ENCODE assay signal across 8 cellular contexts in the genomic region with DNA sequence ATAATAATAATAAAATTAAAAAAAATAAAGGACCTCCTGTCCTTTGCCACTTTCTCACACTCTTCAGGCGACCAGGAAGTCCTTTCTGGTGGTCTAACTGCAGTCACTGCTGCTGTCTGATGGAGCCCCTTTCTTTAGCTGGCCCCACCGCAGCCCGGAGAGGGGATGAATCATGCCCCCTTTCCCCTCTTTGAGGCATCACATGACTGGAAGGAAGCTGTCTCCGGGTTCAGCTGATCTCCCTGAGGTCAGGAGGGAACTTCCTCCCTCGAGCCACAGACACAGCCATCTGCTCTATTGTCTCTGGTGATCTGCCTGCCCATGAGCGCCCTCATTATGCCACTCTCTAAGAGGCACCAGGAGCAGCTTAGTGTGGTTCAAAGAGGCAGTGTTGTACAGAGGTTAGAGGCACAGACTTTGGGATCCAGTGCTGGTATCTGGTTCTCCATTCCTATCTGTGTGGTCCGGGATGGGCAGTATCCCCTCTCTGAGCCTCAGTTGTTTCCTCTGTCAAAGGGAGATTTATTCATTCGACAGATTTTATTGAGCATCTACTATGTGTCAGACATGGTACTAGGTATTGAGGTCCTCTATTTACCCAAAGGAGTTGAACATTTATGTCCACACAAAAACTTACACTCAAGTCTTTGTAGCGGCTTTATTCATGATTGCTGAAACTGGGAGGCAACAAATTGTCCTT. TPM values are rescaled to one million over a fixed set of nuclear protein-coding genes. Genes with fewer than 3 reads are reported as not detected.
A peak's percentile ranks its signal among the peaks of the same experiment; 100 is the strongest.
DNase-seq lines count a peak whose midpoint lies in the region; ATAC-seq and TF ChIP-seq lines count a peak whose summit lies in the region.

No MANE protein-coding gene starts in this region.

- CTCF ChIA-PET in activated naive CD4-positive, alpha-beta T cell treated with anti-CD3 and anti-CD28 coated beads, Interleukin-2, amount 10 ng/mL, durations not matched to agents 7 days and 5 days (lab: Charles Lee): interaction anchor here (1.0 kb wide), 2 partner anchors 29 to 33 kb away, joined by 3 read pairs; no protein-coding TSS in a partner anchor

- ATAC-seq in HG03039 (IDR thresholded peaks at IDR 0.05; ENCODE audit: unreplicated experiment): peak; percentile 35

- no peaks in the 10 kb centered on the region for H3K27me3 ChIP-seq in mononuclear cell (ENCODE audit: insufficient read depth, low read length)
- H3K27me3 ChIP-seq in stomach: peaks cover 0 to 38% (median 0%) of the 10 kb centered on the region in 3 donors

- peak overlapping the region; percentile 97 for H3K27ac ChIP-seq in SK-N-MC
- peak overlapping the region in 3 of 5 donors; percentile 1 to 81 (median 75) for H3K27ac ChIP-seq in stomach

- H3K36me3 ChIP-seq in SK-N-MC (ENCODE audit: insufficient read depth, low read length): no peaks in the 10 kb centered on the region
- H3K36me3 ChIP-seq in stomach: no peaks in the 10 kb centered on the region

- H3K9ac ChIP-seq in SK-N-MC (ENCODE audit: insufficient read length): peak overlapping the region; percentile 63

- DNase-seq in SK-N-MC (ENCODE audit: low read depth, low spot score) (no peak), stomach (peak; percentile 39), cortex of kidney (lab: John Stamatoyannopoulos, UW) (no peak), NCI-H1417 treated with DMSO at 0.1 percent for 48 hours (lab: John Stamatoyannopoulos, UW) (no peak)
- peak; percentile 68 for DNase-seq in activated naive CD4-positive, alpha-beta T cell treated with anti-CD3 and anti-CD28 coated beads, Interleukin-2, amount 10 ng/mL, durations not matched to agents 7 days and 5 days

- peak overlapping the region; percentile 76 for H3K4me3 Mint-ChIP-seq in activated naive CD4-positive, alpha-beta T cell treated with anti-CD3 and anti-CD28 coated beads, Interleukin-2, amount 10 ng/mL, durations not matched to agents 7 days and 5 days

- TF ChIP-seq EP300 in stomach (IDR thresholded peaks at IDR 0.05): no peak

- H3K36me3 Mint-ChIP-seq in activated naive CD4-positive, alpha-beta T cell treated with anti-CD3 and anti-CD28 coated beads, Interleukin-2, amount 10 ng/mL, durations not matched to agents 7 days and 5 days: peaks cover 37% of the 10 kb centered on the region

- H3K4me3 ChIP-seq in GM12875 (ENCODE audit: low read depth, low read length) (peak overlapping the region; percentile 10), SK-N-MC (no peak overlapping the region), mononuclear cell (ENCODE audit: low read length) (peak overlapping the region; percentile 24), stomach (peak overlapping the region in 1 of 4 donors; percentile 36)

- H3K27ac Mint-ChIP-seq in activated naive CD4-positive, alpha-beta T cell treated with anti-CD3 and anti-CD28 coated beads, Interleukin-2, amount 10 ng/mL, durations not matched to agents 7 days and 5 days: peak overlapping the region; percentile 94

- H3K4me1 ChIP-seq in mononuclear cell (ENCODE audit: insufficient read depth, low read length) (peaks cover 67% of the 10 kb centered on the region), stomach (peaks cover 5 to 29% (median 9%) of the 10 kb centered on the region in 4 donors)

- no peak for TF ChIP-seq POLR2A in stomach (IDR thresholded peaks at IDR 0.05)

- TF ChIP-seq CTCF in GM12875 (IDR thresholded peaks at IDR 0.05; ENCODE audit: borderline replicate concordance, insufficient read depth, low read depth, low read length): 0 out of 2 replicates have a peak, but pooled peaks have one; percentile 11
- TF ChIP-seq CTCF in stomach (IDR thresholded peaks at IDR 0.05): no peak

- H3K9me3 ChIP-seq in SK-N-MC (ENCODE audit: low read depth, low read length) (no peaks in the 10 kb centered on the region), mononuclear cell (ENCODE audit: low read depth, low read length) (no peaks in the 10 kb centered on the region), stomach (no peaks in the 10 kb centered on the region)

- intact Hi-C loops in stomach (cut with DNase I; ENCODE audit: low total_unique reads): no loop called here

- no peaks in the 10 kb centered on the region for H3K27me3 Mint-ChIP-seq in activated naive CD4-positive, alpha-beta T cell treated with anti-CD3 and anti-CD28 coated beads, Interleukin-2, amount 10 ng/mL, durations not matched to agents 7 days and 5 days

- WGBS in stomach, 5 donors: 45 to 60% (median 56%) methylated on average over 9 of the region's 9 CpGs

- H3K9me3 Mint-ChIP-seq in activated naive CD4-positive, alpha-beta T cell treated with anti-CD3 and anti-CD28 coated beads, Interleukin-2, amount 10 ng/mL, durations not matched to agents 7 days and 5 days: no peaks in the 10 kb centered on the region

- peaks cover 64% of the 10 kb centered on the region for H3K4me1 Mint-ChIP-seq in activated naive CD4-positive, alpha-beta T cell treated with anti-CD3 and anti-CD28 coated beads, Interleukin-2, amount 10 ng/mL, durations not matched to agents 7 days and 5 days

RNA-seq across cellular contexts. Expression of gene VAV1, which starts 30.0 kb away (rescaled TPM):
- 46.8 TPM for total RNA-seq in mononuclear cell
- total RNA-seq in stomach: 100 to 1,000 TPM in 1 of 5 donors, 1 to 10 TPM in 4; 2.2 to 130 (median 4.4) TPM
- polyA plus RNA-seq in stomach: 1 to 10 TPM; 1.7 to 3.7 (median 3.6) TPM

RNA-seq across cellular contexts. Expression of gene SH2D3A, which starts 35.3 kb away (rescaled TPM):
- total RNA-seq in mononuclear cell (14.0 TPM), stomach (10 to 100 TPM in 4 of 5 donors, 1 to 10 TPM in 1; 8.8 to 71.3 (median 43.0) TPM)
- 10 to 100 TPM; 19.9 to 23.6 (median 20.2) TPM for polyA plus RNA-seq in stomach

Comparison
In these comparisons a context has a peak if more than half of its experiments do, and no peak if none do; other contexts are left out.
1. DNase-seq: peak in activated naive CD4-positive, alpha-beta T cell treated with anti-CD3 and anti-CD28 coated beads, Interleukin-2, amount 10 ng/mL, durations not matched to agents 7 days and 5 days (single experiment) and stomach (single experiment); none in SK-N-MC (single experiment), cortex of kidney (single experiment) and NCI-H1417 treated with DMSO at 0.1 percent for 48 hours (single experiment).